In the genomic region with DNA sequence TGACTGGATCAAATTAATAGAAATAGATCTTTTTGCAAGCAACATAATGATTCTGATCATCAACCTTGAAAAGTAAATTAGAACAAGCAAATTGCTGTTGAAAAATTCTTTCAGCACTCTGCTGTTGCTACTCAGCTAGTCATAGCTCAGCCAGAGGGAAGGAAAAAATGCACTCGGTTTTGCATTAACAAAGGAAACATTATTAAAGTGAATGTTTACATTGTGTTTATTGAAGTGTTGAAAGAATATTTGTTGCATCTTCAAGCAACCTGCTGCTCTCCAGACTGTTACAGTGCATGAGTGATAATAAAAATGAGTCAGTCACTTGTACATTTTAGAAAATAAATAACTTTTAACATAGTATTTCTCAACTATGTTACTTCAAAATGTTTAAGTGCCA, we compare ENCODE assay signal across 35 cellular contexts.
"Had no signal": no experiment of that assay in that cellular context is flagged by ENCODE, and none has a peak within 500 bp of the region (broad histone marks: within the 10 kb centered on the region; RNA-seq: fewer than 3 reads in every experiment).

No MANE protein-coding gene starts in this region.

- H3K9me3 Mint-ChIP-seq: activated CD4-positive, alpha-beta memory T cell treated with anti-CD3 and anti-CD28 coated beads for 36 hours; activated CD4-positive, alpha-beta T cell treated with anti-CD3 and anti-CD28 coated beads, Interleukin-2, amount 10 ng/mL, durations not matched to agents 7 days and 5 days; activated naive CD4-positive, alpha-beta T cell treated with anti-CD3 and anti-CD28 coated beads, Interleukin-2, amount 10 ng/mL, durations not matched to agents 7 days and 5 days; activated naive CD8-positive, alpha-beta T cell treated with anti-CD3 and anti-CD28 coated beads for 36 hours; T-helper 1 cell treated with Interleukin-12 subunit alpha and Interleukin-12 subunit beta and Interleukin-4 antibody, amounts not matched to agents 30 μg/mL and 1 μg/mL, for 36 hours; T-helper 2 cell treated with Interferon-gamma antibody and Interleukin-4, amounts not matched to agents 5 μg/mL and 100 μg/mL, for 36 hours; WTC11 had no signal

- H3K36me3 Mint-ChIP-seq: activated naive CD8-positive, alpha-beta T cell treated with anti-CD3 and anti-CD28 coated beads for 36 hours; WTC11 had no signal

- H3K27me3 ChIP-seq: brain microvascular endothelial cell, MG63 had no signal

- FAIRE-seq: RCC 7860, TTC549 had no signal

- H3K36me3 ChIP-seq: brain microvascular endothelial cell, MG63 had no signal

- H3K27me3 Mint-ChIP-seq: activated CD4-positive, alpha-beta memory T cell treated with anti-CD3 and anti-CD28 coated beads for 36 hours; activated CD4-positive, alpha-beta T cell treated with anti-CD3 and anti-CD28 coated beads for 36 hours; activated CD4-positive, alpha-beta T cell treated with anti-CD3 and anti-CD28 coated beads, Interleukin-2, amount 10 ng/mL, durations not matched to agents 7 days and 5 days; activated naive CD4-positive, alpha-beta T cell treated with anti-CD3 and anti-CD28 coated beads, Interleukin-2, amount 10 ng/mL, durations not matched to agents 7 days and 5 days; activated naive CD8-positive, alpha-beta T cell treated with anti-CD3 and anti-CD28 coated beads for 36 hours had no signal

- H3K9me3 ChIP-seq: MG63 had no signal

- H3K4me3 Mint-ChIP-seq: activated CD4-positive, alpha-beta memory T cell treated with anti-CD3 and anti-CD28 coated beads for 36 hours; activated CD4-positive, alpha-beta T cell treated with anti-CD3 and anti-CD28 coated beads for 36 hours; activated CD4-positive, alpha-beta T cell treated with anti-CD3 and anti-CD28 coated beads, Interleukin-2, amount 10 ng/mL, durations not matched to agents 7 days and 5 days; activated naive CD4-positive, alpha-beta T cell treated with anti-CD3 and anti-CD28 coated beads, Interleukin-2, amount 10 ng/mL, durations not matched to agents 7 days and 5 days; activated naive CD8-positive, alpha-beta T cell treated with anti-CD3 and anti-CD28 coated beads for 36 hours; T-helper 1 cell treated with Interleukin-12 subunit alpha and Interleukin-12 subunit beta and Interleukin-4 antibody, amounts not matched to agents 30 μg/mL and 1 μg/mL, for 36 hours; T-helper 2 cell treated with Interferon-gamma antibody and Interleukin-4, amounts not matched to agents 5 μg/mL and 100 μg/mL, for 36 hours; WTC11 had no signal

- H3K4me1 Mint-ChIP-seq: activated CD4-positive, alpha-beta T cell treated with anti-CD3 and anti-CD28 coated beads for 36 hours; activated CD4-positive, alpha-beta T cell treated with anti-CD3 and anti-CD28 coated beads, Interleukin-2, amount 10 ng/mL, durations not matched to agents 7 days and 5 days; activated naive CD4-positive, alpha-beta T cell treated with anti-CD3 and anti-CD28 coated beads, Interleukin-2, amount 10 ng/mL, durations not matched to agents 7 days and 5 days; activated naive CD8-positive, alpha-beta T cell treated with anti-CD3 and anti-CD28 coated beads for 36 hours had no signal

- ATAC-seq: activated CD4-positive, alpha-beta T cell treated with anti-CD3 and anti-CD28 coated beads for 36 hours; activated CD4-positive, CD25-positive, alpha-beta regulatory T cell treated with anti-CD3 and anti-CD28 coated beads, Interleukin-2, amount 50 U/mL, for 24 hours; Right ventricle myocardium inferior; WTC11 had no signal

- H3K27ac ChIP-seq: brain microvascular endothelial cell, PC-9, RWPE1 had no signal

- H3K4me3 ChIP-seq: MG63, PC-9 had no signal

- H3K27ac Mint-ChIP-seq: activated CD4-positive, alpha-beta memory T cell treated with anti-CD3 and anti-CD28 coated beads for 36 hours; activated CD4-positive, alpha-beta T cell treated with anti-CD3 and anti-CD28 coated beads for 36 hours; activated CD4-positive, alpha-beta T cell treated with anti-CD3 and anti-CD28 coated beads, Interleukin-2, amount 10 ng/mL, durations not matched to agents 7 days and 5 days; activated naive CD4-positive, alpha-beta T cell treated with anti-CD3 and anti-CD28 coated beads, Interleukin-2, amount 10 ng/mL, durations not matched to agents 7 days and 5 days; activated naive CD8-positive, alpha-beta T cell treated with anti-CD3 and anti-CD28 coated beads for 36 hours; T-helper 1 cell treated with Interleukin-12 subunit alpha and Interleukin-12 subunit beta and Interleukin-4 antibody, amounts not matched to agents 30 μg/mL and 1 μg/mL, for 36 hours; T-helper 2 cell treated with Interferon-gamma antibody and Interleukin-4, amounts not matched to agents 5 μg/mL and 100 μg/mL, for 36 hours; WTC11 had no signal

- DNase-seq: activated CD4-positive, alpha-beta memory T cell treated with anti-CD3 and anti-CD28 coated beads for 36 hours; activated CD4-positive, alpha-beta T cell treated with anti-CD3 and anti-CD28 coated beads for 36 hours; activated CD4-positive, alpha-beta T cell treated with anti-CD3 and anti-CD28 coated beads, Interleukin-2, amount 10 ng/mL, durations not matched to agents 7 days and 5 days; activated CD8-positive, alpha-beta memory T cell treated with anti-CD3 and anti-CD28 coated beads, Interleukin-2, amount 50 U/mL, for 4 hours; activated effector memory CD4-positive, alpha-beta T cell treated with Interleukin-2 at 50 U/mL for 16 hours; activated naive CD4-positive, alpha-beta T cell treated with anti-CD3 and anti-CD28 coated beads, Interleukin-2, amount 10 ng/mL, durations not matched to agents 7 days and 5 days; activated naive CD8-positive, alpha-beta T cell treated with anti-CD3 and anti-CD28 coated beads for 36 hours; activated T-cell treated with anti-CD3 and anti-CD28 coated beads, Interleukin-2, amount 50 U/mL, for 48 hours; amniotic stem cell; aorta; brain microvascular endothelial cell; central memory CD4-positive, alpha-beta T cell; Karpas-422; MG63; NCI-H1048; NCI-H1105 treated with DMSO at 0.1 percent for 48 hours; NCI-H1436; NCI-H1694; NCI-H1930; NCI-H2081 treated with DMSO at 0.1 percent for 48 hours; NCI-H2171; NCI-H510A; NCI-H526; NCI-H748 treated with DMSO at 0.1 percent for 48 hours; NK-92 treated with Interleukin-12 subunit alpha and Interleukin-12 subunit beta, amount 100 ng/mL, for 24 hours; PC-9; SIG-M5 had no signal
